17 cellular contexts compared by ENCODE assay signal in genomic region chr3:184350618-184351017, GRCh38. TPM values are rescaled to one million over a fixed set of nuclear protein-coding genes. Genes with fewer than 3 reads are reported as not detected.
DNase-seq lines count a peak whose midpoint lies in the region; ATAC-seq and TF ChIP-seq lines count a peak whose summit lies in the region.
"Had no signal": no experiment of that assay in that cellular context is flagged by ENCODE, and none has a peak within 500 bp of the region (broad histone marks: within the 10 kb centered on the region; RNA-seq: fewer than 3 reads in every experiment).

No MANE protein-coding gene starts in this region.

- POLR2A ChIA-PET in HCT116 (lab: Charles Lee): no interaction called here

- TF ChIP-seq RAD21 in HCT116 (IDR thresholded peaks at IDR 0.05; ENCODE audit: low read depth): no peak

- TF ChIP-seq CTCF in HCT116 (IDR thresholded peaks at IDR 0.05 in 2 of 3, conservative IDR thresholded peaks at IDR 0.05 in 1 of 3; ENCODE audit: borderline replicate concordance in 1 of 3, insufficient read depth in 1 of 3, low read depth in 2 of 3, low read length in 2 of 3) (no peak), testis (IDR thresholded peaks at IDR 0.05) (no peak)

- H4K8ac ChIP-seq in mesendoderm (ENCODE audit: low read depth, low read length): no peak overlapping the region

- H3K4me1 ChIP-seq in HCT116 (ENCODE audit: control insufficient read depth in 1 of 2, insufficient read depth in 2 of 2, low read length in 2 of 2) (peaks cover 5 to 12% of the 10 kb centered on the region in 2 experiments), mesendoderm (ENCODE audit: control insufficient read depth, low read depth, low read length) (peaks cover 5% of the 10 kb centered on the region), testis (peaks cover 62% of the 10 kb centered on the region)

- CTCF ChIA-PET in HCT116 (lab: Charles Lee): no interaction called here

- H3K36me3 ChIP-seq in HCT116 (ENCODE audit: control insufficient read depth in 1 of 2, insufficient read depth in 2 of 2, low read length in 2 of 2) (peaks cover 13 to 15% of the 10 kb centered on the region in 2 experiments; a peak in 3 of 4 replicates), mesendoderm (ENCODE audit: control insufficient read depth, insufficient read depth, low read length) (peaks cover 2% of the 10 kb centered on the region), testis (ENCODE audit: low read depth, missing control alignments) (no peaks in the 10 kb centered on the region)

- no peak overlapping the region for H2AFZ ChIP-seq in HCT116 (ENCODE audit: low read depth, low read length, poor library complexity, severe bottlenecking)

- no peak overlapping the region for H2AK5ac ChIP-seq in mesendoderm (ENCODE audit: low read length)

- no peaks in the 10 kb centered on the region for H3K79me1 ChIP-seq in mesendoderm (ENCODE audit: low read length)

- H3K23ac ChIP-seq in mesendoderm (ENCODE audit: low read length): no peak overlapping the region

- TSS peak; percentile 4 for BruUV-seq in HCT116 (replicated peaks; lab: Mats Ljungman, UMichigan)

- H4K20me1 ChIP-seq in HCT116 (ENCODE audit: insufficient read depth): no peaks in the 10 kb centered on the region

- H3K27me3 ChIP-seq in HCT116 (ENCODE audit: insufficient read depth, low read length) (no peaks in the 10 kb centered on the region), mesendoderm (ENCODE audit: insufficient read depth, low read length, poor library complexity) (no peaks in the 10 kb centered on the region), testis (no peaks in the 10 kb centered on the region)
- H3K27me3 ChIP-seq: BLaER1 treated with 17β-estradiol and CSF1 and Interleukin-3, amounts not matched to agents 10 nM and 100 nM had no signal

- no peak overlapping the region for H3K4me3 ChIP-seq in HCT116 (replicated peaks in 1 of 2; ENCODE audit: low read depth in 1 of 2, low read length in 2 of 2)
- H3K4me3 ChIP-seq in mesendoderm (ENCODE audit: low read length): no peak overlapping the region
- H3K4me3 ChIP-seq in testis: no peak overlapping the region
- H3K4me3 ChIP-seq: BLaER1 treated with 17β-estradiol and CSF1 and Interleukin-3, amounts not matched to agents 10 nM and 100 nM; GM12878 had no signal

- RAD21 ChIA-PET in HCT116 (lab: Charles Lee; ENCODE audit: low non-redundant PET in 1 of 2, low total read pairs in 2 of 2, uncharacterized antibody in 2 of 2, unreplicated experiment in 2 of 2): no interaction called here

- TF ChIP-seq POLR2A in HCT116 (IDR thresholded peaks at IDR 0.05; ENCODE audit: borderline replicate concordance, extremely low read depth, insufficient read depth, insufficient read length) (no peak), testis (IDR thresholded peaks at IDR 0.05) (no peak)

- H3K18ac ChIP-seq in mesendoderm (ENCODE audit: low read length): no peak overlapping the region

- H2BK15ac ChIP-seq in mesendoderm (replicated peaks; ENCODE audit: low read depth): no peak overlapping the region

- no peak overlapping the region for H2BK120ac ChIP-seq in mesendoderm (ENCODE audit: low read depth, low read length)

- H3K56ac ChIP-seq in mesendoderm (ENCODE audit: low read length): no peak overlapping the region

- no peak overlapping the region for H4K5ac ChIP-seq in mesendoderm (ENCODE audit: low read length)

- DNase-seq in HCT116 (ENCODE audit: low read depth, low spot score) (no peak), amniotic epithelial cell (ENCODE audit: low read depth) (peak; percentile 81), mesendoderm (peak; percentile 33), testis (no peak), NCI-H446 treated with DMSO at 0.1 percent for 48 hours (lab: John Stamatoyannopoulos, UW) (no peak), DMS79 (lab: John Stamatoyannopoulos, UW) (no peak), NCI-H524 (lab: John Stamatoyannopoulos, UW) (no peak)
- DNase-seq: ACHN; Calu3; CD4-positive, CD25-positive, alpha-beta regulatory T cell; DMS 273 treated with DMSO at 0.1 percent for 48 hours; GOT3; H9; HFFc6 had no signal

- no peak overlapping the region for H3K27ac ChIP-seq in HCT116 (ENCODE audit: low read depth, low read length)
- no peak overlapping the region for H3K27ac ChIP-seq in mesendoderm (ENCODE audit: low read depth, low read length)
- H3K27ac ChIP-seq in testis: peak overlapping the region; percentile 55 to 62
- H3K27ac ChIP-seq: BLaER1 treated with 17β-estradiol and CSF1 and Interleukin-3, amounts not matched to agents 10 nM and 100 nM had no signal

- H3K9ac ChIP-seq in HCT116 (ENCODE audit: low read length) (no peak overlapping the region), mesendoderm (ENCODE audit: low read length) (no peak overlapping the region)

- no peak overlapping the region for H2BK5ac ChIP-seq in mesendoderm (ENCODE audit: low read length)

- H3K9me3 ChIP-seq in HCT116 (ENCODE audit: control insufficient read depth in 1 of 2, insufficient read depth in 1 of 2, low read depth in 1 of 2, low read length in 2 of 2) (no peaks in the 10 kb centered on the region), testis (no peaks in the 10 kb centered on the region)
- H3K9me3 ChIP-seq: BLaER1 treated with 17β-estradiol and CSF1 and Interleukin-3, amounts not matched to agents 10 nM and 100 nM had no signal

- no peak overlapping the region for H3K4ac ChIP-seq in mesendoderm (ENCODE audit: low read depth, low read length)

- H3K9me2 ChIP-seq in HCT116 (ENCODE audit: insufficient read depth): no peaks in the 10 kb centered on the region

- H3K79me2 ChIP-seq in HCT116 (ENCODE audit: insufficient read depth, low read length): no peaks in the 10 kb centered on the region
- H3K79me2 ChIP-seq in mesendoderm (ENCODE audit: control insufficient read depth, insufficient read depth, low read length): no peaks in the 10 kb centered on the region

- no CpG with 5 or more reads among the region's 6 CpGs for WGBS in mesendoderm (ENCODE audit: extremely low coverage, insufficient coverage, low lambda C conversion rate)
- WGBS in testis, 2 donors: 65 to 82% methylated on average over 6 of the region's 6 CpGs

- intact Hi-C loops in HCT116 (cut with micrococcal nuclease) (no loop called here), testis (cut with DNase I; ENCODE audit: low total_unique reads) (no loop called here)

- ATAC-seq in HCT116: no peak
- ATAC-seq: GM12878 had no signal

- H3K4me2 ChIP-seq in HCT116 (ENCODE audit: low read length) (no peak overlapping the region), mesendoderm (ENCODE audit: low read length) (no peak overlapping the region)
- H3K4me2 ChIP-seq: BLaER1 treated with 17β-estradiol and CSF1 and Interleukin-3, amounts not matched to agents 10 nM and 100 nM had no signal

TF ChIP-seq in HCT116, 20 proteins besides CTCF, POLR2A, EP300 and RAD21 (continues in another document):
- TF ChIP-seq ELF1 (IDR thresholded peaks at IDR 0.05; ENCODE audit: borderline replicate concordance, low read depth): no peak
- no peak for TF ChIP-seq YY1 (IDR thresholded peaks at IDR 0.05; ENCODE audit: extremely low read depth, insufficient replicate concordance, low read depth, low read length)
- no peak for TF ChIP-seq ZNF274 (IDR thresholded peaks at IDR 0.05; ENCODE audit: low read depth, low read length)
- no peak for TF ChIP-seq EZH2phosphoT487 (IDR thresholded peaks at IDR 0.05; ENCODE audit: borderline replicate concordance)
- TF ChIP-seq EGR1 (IDR thresholded peaks at IDR 0.05; ENCODE audit: low read depth): no peak
- TF ChIP-seq POLR2AphosphoS5 (IDR thresholded peaks at IDR 0.05; ENCODE audit: low read depth, low read length): no peak
- TF ChIP-seq FOSL1 (IDR thresholded peaks at IDR 0.05; ENCODE audit: low read depth): no peak
- no peak for TF ChIP-seq SP1 (IDR thresholded peaks at IDR 0.05; ENCODE audit: low read depth)

RNA-seq across cellular contexts. Expression of gene CLCN2, which starts 10.8 kb away (rescaled TPM):
- total RNA-seq in HCT116 (2021; ENCODE audit: unreplicated experiment): 21.6 TPM
- polyA plus RNA-seq in HCT116 (2012): 11.5 and 13.5 TPM in 2 replicates
- 3.7 TPM for polyA plus RNA-seq in mesendoderm (2013, experiment 1 of 2)
- polyA plus RNA-seq in mesendoderm (2013, experiment 2 of 2): 3.9 TPM
- 100 to 1,000 TPM in 1 of 2 donors, 10 to 100 TPM in 1; 98.2 to 118 TPM for total RNA-seq in testis
- polyA plus RNA-seq in testis (ENCODE audit: insufficient read depth, low read depth, low replicate concordance): 46.7 TPM

RNA-seq across cellular contexts. Expression of gene POLR2H, which starts 10.9 kb away (rescaled TPM):
- 156 TPM for total RNA-seq in HCT116 (2021; ENCODE audit: unreplicated experiment)
- polyA plus RNA-seq in HCT116 (2012): 215 and 240 TPM in 2 replicates
- polyA plus RNA-seq in mesendoderm (2013, experiment 1 of 2): 89.1 TPM
- polyA plus RNA-seq in mesendoderm (2013, experiment 2 of 2): 91.1 TPM
- total RNA-seq in testis: 10 to 100 TPM; 65.0 to 76.4 TPM
- polyA plus RNA-seq in testis (ENCODE audit: insufficient read depth, low read depth, low replicate concordance): 72.2 TPM

RNA-seq across cellular contexts. Expression of gene FAM131A, which starts 13.2 kb away (rescaled TPM):
- 17.8 TPM for total RNA-seq in HCT116 (2021; ENCODE audit: unreplicated experiment)
- 16.5 and 18.7 TPM in 2 replicates for polyA plus RNA-seq in HCT116 (2012)
- 4.8 TPM for polyA plus RNA-seq in mesendoderm (2013, experiment 1 of 2)
- 5.1 TPM for polyA plus RNA-seq in mesendoderm (2013, experiment 2 of 2)
- total RNA-seq in testis: 10 to 100 TPM; 75.9 to 77.2 TPM
- polyA plus RNA-seq in testis (ENCODE audit: insufficient read depth, low read depth, low replicate concordance): 28.1 TPM

RNA-seq across cellular contexts. Expression of gene THPO, which starts 27.4 kb away (rescaled TPM):
- total RNA-seq in HCT116 (2021; ENCODE audit: unreplicated experiment) (not detected), testis (under 1 TPM; 0.71 to 0.93 TPM)
- polyA plus RNA-seq in HCT116 (2012): 0.15 and 0.25 TPM in 2 replicates
- polyA plus RNA-seq in mesendoderm (2013, experiment 1 of 2): 0.44 TPM
- polyA plus RNA-seq in mesendoderm (2013, experiment 2 of 2): 0.60 TPM
- 7.6 TPM for polyA plus RNA-seq in testis (ENCODE audit: insufficient read depth, low read depth, low replicate concordance)
- total RNA-seq: Calu3; CD4-positive, CD25-positive, alpha-beta regulatory T cell; GM12878; HFFc6; HT1080 had no signal
- polyA plus RNA-seq: CD4-positive, CD25-positive, alpha-beta regulatory T cell; GM12878 had no signal

RNA-seq across cellular contexts. Expression of gene CHRD, which starts 29.2 kb away (rescaled TPM):
- 8.0 TPM for total RNA-seq in HCT116 (2021; ENCODE audit: unreplicated experiment)
- 7.6 and 10.5 TPM in 2 replicates for polyA plus RNA-seq in HCT116 (2012)
- polyA plus RNA-seq in mesendoderm (2013, experiment 1 of 2): 0.20 TPM
- polyA plus RNA-seq in mesendoderm (2013, experiment 2 of 2): 0.14 TPM
- total RNA-seq in testis: 1 to 10 TPM; 3.5 to 4.3 TPM
- polyA plus RNA-seq in testis (ENCODE audit: insufficient read depth, low read depth, low replicate concordance): 4.3 TPM
- total RNA-seq: Calu3; CD4-positive, CD25-positive, alpha-beta regulatory T cell; GM12878 had no signal
- polyA plus RNA-seq: CD4-positive, CD25-positive, alpha-beta regulatory T cell; GM12878 had no signal

Comparison
In these comparisons a context has a peak if more than half of its experiments do, and no peak if none do; other contexts are left out.
1. DNase-seq: peak in amniotic epithelial cell (single experiment) and mesendoderm (single experiment); none in HCT116 (single experiment), testis (single experiment), NCI-H446 treated with DMSO at 0.1 percent for 48 hours (single experiment), DMS79 (single experiment) and NCI-H524 (0 of 2).
2. H3K27ac ChIP-seq: peak in testis (2 of 2); none in HCT116 (single experiment) and mesendoderm (single experiment).